Comparison of ENCODE assay signal across 1 cellular context in the genomic region with DNA sequence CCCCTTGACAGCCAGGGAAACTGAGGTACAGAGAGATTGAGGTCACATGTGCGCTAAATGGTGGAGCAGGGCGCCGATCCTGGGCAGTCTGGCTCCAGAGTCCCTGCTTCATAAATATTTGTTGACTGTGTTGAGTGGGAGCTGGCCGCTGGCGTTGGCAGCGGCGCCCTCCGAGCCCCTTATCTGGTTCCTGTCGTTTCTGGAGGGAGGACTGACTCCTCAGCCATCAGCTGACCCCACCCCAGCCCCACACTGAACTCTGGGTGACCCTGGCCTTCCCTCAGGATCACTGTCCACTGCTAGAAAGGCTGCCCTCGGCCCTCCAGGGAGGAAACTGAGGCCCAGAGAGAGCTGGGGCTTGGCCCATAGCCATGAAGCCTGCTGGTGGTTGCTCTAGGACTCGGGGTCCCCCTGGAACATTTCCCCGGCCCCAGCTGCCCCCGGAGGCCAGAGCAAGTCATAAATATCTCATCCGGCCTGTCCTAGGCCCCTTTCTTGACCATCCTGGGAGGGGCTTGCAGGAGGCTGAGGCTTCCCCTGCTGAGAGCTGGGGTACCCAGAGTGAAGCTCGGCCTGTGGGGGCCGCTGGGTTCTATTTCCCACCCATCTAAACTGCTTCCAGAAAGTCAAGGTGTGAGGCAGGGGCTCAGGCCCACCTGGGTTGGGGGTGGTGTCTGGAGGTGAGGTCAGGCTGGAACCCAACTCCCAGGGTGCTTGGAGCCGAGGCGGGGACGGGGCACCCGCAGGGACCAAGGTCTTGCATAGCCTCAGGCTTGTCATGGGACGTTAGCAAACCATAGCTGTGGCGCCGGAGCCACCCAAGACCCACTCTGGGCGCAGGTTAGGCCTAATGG.
TF ChIP-seq lines count a peak whose summit lies in the region.

No MANE protein-coding gene starts in this region.

TF ChIP-seq in K562, 482 proteins besides CTCF, POLR2A, EP300 and RAD21 (continued from another document and continues in another):
- TF ChIP-seq, protein P1, sequence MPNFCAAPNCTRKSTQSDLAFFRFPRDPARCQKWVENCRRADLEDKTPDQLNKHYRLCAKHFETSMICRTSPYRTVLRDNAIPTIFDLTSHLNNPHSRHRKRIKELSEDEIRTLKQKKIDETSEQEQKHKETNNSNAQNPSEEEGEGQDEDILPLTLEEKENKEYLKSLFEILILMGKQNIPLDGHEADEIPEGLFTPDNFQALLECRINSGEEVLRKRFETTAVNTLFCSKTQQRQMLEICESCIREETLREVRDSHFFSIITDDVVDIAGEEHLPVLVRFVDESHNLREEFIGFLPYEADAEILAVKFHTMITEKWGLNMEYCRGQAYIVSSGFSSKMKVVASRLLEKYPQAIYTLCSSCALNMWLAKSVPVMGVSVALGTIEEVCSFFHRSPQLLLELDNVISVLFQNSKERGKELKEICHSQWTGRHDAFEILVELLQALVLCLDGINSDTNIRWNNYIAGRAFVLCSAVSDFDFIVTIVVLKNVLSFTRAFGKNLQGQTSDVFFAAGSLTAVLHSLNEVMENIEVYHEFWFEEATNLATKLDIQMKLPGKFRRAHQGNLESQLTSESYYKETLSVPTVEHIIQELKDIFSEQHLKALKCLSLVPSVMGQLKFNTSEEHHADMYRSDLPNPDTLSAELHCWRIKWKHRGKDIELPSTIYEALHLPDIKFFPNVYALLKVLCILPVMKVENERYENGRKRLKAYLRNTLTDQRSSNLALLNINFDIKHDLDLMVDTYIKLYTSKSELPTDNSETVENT (CRISPR knock-in tag; IDR thresholded peaks at IDR 0.05): peak; percentile 32
- TF ChIP-seq SMARCE1 (IDR thresholded peaks at IDR 0.05) (peak; percentile 78), TAF9B (IDR thresholded peaks at IDR 0.05; ENCODE audit: partially characterized antibody) (no peak), WHSC1 (IDR thresholded peaks at IDR 0.05; ENCODE audit: low read length) (no peak), SNIP1 (IDR thresholded peaks at IDR 0.05; ENCODE audit: low read depth) (no peak), ZNF41 (CRISPR knock-in tag; conservative IDR thresholded peaks at IDR 0.05) (0 out of 2 replicates have a peak, but pooled peaks have one; percentile 29), ZNF217 (CRISPR knock-in tag; IDR thresholded peaks at IDR 0.05) (no peak), SP1 (CRISPR knock-in tag; IDR thresholded peaks at IDR 0.05) (no peak), HCFC1 (IDR thresholded peaks at IDR 0.05; ENCODE audit: low read depth, low read length) (no peak), PTRF (tag; IDR thresholded peaks at IDR 0.05) (no peak), ZKSCAN3 (CRISPR knock-in tag; IDR thresholded peaks at IDR 0.05) (no peak), GTF2F1 (IDR thresholded peaks at IDR 0.05; ENCODE audit: low read depth, low read length) (no peak), CSDE1 (IDR thresholded peaks at IDR 0.05) (no peak), PYGO2 (tag; IDR thresholded peaks at IDR 0.05) (no peak; the same call in 1 of the 2 replicates), EGR1 (conservative IDR thresholded peaks at IDR 0.05) (no peak), TAF15 (IDR thresholded peaks at IDR 0.05; ENCODE audit: low read depth, low read length) (no peak), RFX5 (IDR thresholded peaks at IDR 0.05; ENCODE audit: low read depth, low read length) (no peak), ZNF507 (tag; conservative IDR thresholded peaks at IDR 0.05) (no peak), NCOA4 (IDR thresholded peaks at IDR 0.05; ENCODE audit: partially characterized antibody) (no peak), ZNF586 (CRISPR knock-in tag; conservative IDR thresholded peaks at IDR 0.05) (no peak)
- TF ChIP-seq, protein P2, sequence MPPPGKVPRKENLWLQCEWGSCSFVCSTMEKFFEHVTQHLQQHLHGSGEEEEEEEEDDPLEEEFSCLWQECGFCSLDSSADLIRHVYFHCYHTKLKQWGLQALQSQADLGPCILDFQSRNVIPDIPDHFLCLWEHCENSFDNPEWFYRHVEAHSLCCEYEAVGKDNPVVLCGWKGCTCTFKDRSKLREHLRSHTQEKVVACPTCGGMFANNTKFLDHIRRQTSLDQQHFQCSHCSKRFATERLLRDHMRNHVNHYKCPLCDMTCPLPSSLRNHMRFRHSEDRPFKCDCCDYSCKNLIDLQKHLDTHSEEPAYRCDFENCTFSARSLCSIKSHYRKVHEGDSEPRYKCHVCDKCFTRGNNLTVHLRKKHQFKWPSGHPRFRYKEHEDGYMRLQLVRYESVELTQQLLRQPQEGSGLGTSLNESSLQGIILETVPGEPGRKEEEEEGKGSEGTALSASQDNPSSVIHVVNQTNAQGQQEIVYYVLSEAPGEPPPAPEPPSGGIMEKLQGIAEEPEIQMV (tag; conservative IDR thresholded peaks at IDR 0.05; ENCODE audit: low read depth): no peak
- TF ChIP-seq, protein P3, sequence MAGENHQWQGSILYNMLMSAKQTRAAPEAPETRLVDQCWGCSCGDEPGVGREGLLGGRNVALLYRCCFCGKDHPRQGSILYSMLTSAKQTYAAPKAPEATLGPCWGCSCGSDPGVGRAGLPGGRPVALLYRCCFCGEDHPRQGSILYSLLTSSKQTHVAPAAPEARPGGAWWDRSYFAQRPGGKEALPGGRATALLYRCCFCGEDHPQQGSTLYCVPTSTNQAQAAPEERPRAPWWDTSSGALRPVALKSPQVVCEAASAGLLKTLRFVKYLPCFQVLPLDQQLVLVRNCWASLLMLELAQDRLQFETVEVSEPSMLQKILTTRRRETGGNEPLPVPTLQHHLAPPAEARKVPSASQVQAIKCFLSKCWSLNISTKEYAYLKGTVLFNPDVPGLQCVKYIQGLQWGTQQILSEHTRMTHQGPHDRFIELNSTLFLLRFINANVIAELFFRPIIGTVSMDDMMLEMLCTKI (IDR thresholded peaks at IDR 0.05; ENCODE audit: partially characterized antibody): no peak
- TF ChIP-seq, protein P4, sequence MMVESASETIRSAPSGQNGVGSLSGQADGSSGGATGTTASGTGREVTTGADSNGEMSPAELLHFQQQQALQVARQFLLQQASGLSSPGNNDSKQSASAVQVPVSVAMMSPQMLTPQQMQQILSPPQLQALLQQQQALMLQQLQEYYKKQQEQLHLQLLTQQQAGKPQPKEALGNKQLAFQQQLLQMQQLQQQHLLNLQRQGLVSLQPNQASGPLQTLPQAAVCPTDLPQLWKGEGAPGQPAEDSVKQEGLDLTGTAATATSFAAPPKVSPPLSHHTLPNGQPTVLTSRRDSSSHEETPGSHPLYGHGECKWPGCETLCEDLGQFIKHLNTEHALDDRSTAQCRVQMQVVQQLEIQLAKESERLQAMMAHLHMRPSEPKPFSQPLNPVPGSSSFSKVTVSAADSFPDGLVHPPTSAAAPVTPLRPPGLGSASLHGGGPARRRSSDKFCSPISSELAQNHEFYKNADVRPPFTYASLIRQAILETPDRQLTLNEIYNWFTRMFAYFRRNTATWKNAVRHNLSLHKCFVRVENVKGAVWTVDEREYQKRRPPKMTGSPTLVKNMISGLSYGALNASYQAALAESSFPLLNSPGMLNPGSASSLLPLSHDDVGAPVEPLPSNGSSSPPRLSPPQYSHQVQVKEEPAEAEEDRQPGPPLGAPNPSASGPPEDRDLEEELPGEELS (CRISPR knock-in tag; IDR thresholded peaks at IDR 0.05; ENCODE audit: borderline replicate concordance): no peak
- TF ChIP-seq, protein P5, sequence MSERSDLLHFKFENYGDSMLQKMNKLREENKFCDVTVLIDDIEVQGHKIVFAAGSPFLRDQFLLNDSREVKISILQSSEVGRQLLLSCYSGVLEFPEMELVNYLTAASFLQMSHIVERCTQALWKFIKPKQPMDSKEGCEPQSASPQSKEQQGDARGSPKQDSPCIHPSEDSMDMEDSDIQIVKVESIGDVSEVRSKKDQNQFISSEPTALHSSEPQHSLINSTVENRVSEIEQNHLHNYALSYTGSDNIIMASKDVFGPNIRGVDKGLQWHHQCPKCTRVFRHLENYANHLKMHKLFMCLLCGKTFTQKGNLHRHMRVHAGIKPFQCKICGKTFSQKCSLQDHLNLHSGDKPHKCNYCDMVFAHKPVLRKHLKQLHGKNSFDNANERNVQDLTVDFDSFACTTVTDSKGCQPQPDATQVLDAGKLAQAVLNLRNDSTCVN (CRISPR knock-in tag; IDR thresholded peaks at IDR 0.05): no peak
- TF ChIP-seq, protein P6, sequence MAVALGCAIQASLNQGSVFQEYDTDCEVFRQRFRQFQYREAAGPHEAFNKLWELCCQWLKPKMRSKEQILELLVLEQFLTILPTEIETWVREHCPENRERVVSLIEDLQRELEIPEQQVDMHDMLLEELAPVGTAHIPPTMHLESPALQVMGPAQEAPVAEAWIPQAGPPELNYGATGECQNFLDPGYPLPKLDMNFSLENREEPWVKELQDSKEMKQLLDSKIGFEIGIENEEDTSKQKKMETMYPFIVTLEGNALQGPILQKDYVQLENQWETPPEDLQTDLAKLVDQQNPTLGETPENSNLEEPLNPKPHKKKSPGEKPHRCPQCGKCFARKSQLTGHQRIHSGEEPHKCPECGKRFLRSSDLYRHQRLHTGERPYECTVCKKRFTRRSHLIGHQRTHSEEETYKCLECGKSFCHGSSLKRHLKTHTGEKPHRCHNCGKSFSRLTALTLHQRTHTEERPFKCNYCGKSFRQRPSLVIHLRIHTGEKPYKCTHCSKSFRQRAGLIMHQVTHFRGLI (CRISPR knock-in tag; IDR thresholded peaks at IDR 0.05): no peak; the same call in 1 of the 2 replicates
- TF ChIP-seq, protein P7, sequence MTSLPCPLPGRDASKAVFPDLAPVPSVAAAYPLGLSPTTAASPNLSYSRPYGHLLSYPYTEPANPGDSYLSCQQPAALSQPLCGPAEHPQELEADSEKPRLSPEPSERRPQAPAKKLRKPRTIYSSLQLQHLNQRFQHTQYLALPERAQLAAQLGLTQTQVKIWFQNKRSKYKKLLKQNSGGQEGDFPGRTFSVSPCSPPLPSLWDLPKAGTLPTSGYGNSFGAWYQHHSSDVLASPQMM (CRISPR knock-in tag; IDR thresholded peaks at IDR 0.05): no peak
- TF ChIP-seq, protein P8, sequence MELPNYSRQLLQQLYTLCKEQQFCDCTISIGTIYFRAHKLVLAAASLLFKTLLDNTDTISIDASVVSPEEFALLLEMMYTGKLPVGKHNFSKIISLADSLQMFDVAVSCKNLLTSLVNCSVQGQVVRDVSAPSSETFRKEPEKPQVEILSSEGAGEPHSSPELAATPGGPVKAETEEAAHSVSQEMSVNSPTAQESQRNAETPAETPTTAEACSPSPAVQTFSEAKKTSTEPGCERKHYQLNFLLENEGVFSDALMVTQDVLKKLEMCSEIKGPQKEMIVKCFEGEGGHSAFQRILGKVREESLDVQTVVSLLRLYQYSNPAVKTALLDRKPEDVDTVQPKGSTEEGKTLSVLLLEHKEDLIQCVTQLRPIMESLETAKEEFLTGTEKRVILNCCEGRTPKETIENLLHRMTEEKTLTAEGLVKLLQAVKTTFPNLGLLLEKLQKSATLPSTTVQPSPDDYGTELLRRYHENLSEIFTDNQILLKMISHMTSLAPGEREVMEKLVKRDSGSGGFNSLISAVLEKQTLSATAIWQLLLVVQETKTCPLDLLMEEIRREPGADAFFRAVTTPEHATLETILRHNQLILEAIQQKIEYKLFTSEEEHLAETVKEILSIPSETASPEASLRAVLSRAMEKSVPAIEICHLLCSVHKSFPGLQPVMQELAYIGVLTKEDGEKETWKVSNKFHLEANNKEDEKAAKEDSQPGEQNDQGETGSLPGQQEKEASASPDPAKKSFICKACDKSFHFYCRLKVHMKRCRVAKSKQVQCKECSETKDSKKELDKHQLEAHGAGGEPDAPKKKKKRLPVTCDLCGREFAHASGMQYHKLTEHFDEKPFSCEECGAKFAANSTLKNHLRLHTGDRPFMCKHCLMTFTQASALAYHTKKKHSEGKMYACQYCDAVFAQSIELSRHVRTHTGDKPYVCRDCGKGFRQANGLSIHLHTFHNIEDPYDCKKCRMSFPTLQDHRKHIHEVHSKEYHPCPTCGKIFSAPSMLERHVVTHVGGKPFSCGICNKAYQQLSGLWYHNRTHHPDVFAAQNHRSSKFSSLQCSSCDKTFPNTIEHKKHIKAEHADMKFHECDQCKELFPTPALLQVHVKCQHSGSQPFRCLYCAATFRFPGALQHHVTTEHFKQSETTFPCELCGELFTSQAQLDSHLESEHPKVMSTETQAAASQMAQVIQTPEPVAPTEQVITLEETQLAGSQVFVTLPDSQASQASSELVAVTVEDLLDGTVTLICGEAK (IDR thresholded peaks at IDR 0.05): no peak
- TF ChIP-seq, protein P8 (CRISPR knock-in tag; IDR thresholded peaks at IDR 0.05): no peak
- TF ChIP-seq, protein P9, sequence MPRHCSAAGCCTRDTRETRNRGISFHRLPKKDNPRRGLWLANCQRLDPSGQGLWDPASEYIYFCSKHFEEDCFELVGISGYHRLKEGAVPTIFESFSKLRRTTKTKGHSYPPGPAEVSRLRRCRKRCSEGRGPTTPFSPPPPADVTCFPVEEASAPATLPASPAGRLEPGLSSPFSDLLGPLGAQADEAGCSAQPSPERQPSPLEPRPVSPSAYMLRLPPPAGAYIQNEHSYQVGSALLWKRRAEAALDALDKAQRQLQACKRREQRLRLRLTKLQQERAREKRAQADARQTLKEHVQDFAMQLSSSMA (CRISPR knock-in tag; IDR thresholded peaks at IDR 0.05): peak; percentile 58; the same call in 1 of the 2 replicates
